14 cellular contexts compared by ENCODE assay signal in genomic region chr16:86680137-86680536, GRCh38.
DNase-seq lines count a peak whose midpoint lies in the region; ATAC-seq, FAIRE-seq and TF ChIP-seq lines count a peak whose summit lies in the region.
"Had no signal": no experiment of that assay in that cellular context is flagged by ENCODE, and none has a peak within 500 bp of the region (broad histone marks: within the 10 kb centered on the region; RNA-seq: fewer than 3 reads in every experiment).

No MANE protein-coding gene starts in this region.

- no peak for TF ChIP-seq CTCF in bronchial epithelial cell (IDR thresholded peaks at IDR 0.05; ENCODE audit: insufficient read depth, low read length, severe bottlenecking)
- peak in 1 of 2 experiments; percentile 14 for TF ChIP-seq CTCF in tibial artery (IDR thresholded peaks at IDR 0.05)

- FAIRE-seq in bronchial epithelial cell (lab: Jason Lieb, UNC), result no peak

- H3K4me1 ChIP-seq in right cardiac atrium (ENCODE audit: control insufficient read depth, insufficient read depth, low read length) (no peaks in the 10 kb centered on the region), tibial artery (peaks cover 0 to 54% (median 35%) of the 10 kb centered on the region in 4 donors)

- DNase-seq in HT1080 (ENCODE audit: low read depth) (peak; percentile 70), bronchial epithelial cell (ENCODE audit: low read depth) (peak; percentile 56), right cardiac atrium (peak in 2 of 3 donors; percentile 64 to 77), tibial artery (peak in 1 of 2 donors; percentile 57), NCI-H1436 (lab: John Stamatoyannopoulos, UW) (no peak), OCI-M2 (lab: John Stamatoyannopoulos, UW; ENCODE audit: unreplicated experiment) (no peak), 8988T (no peak), NCI-H510A treated with DMSO at 0.1 percent for 48 hours (lab: John Stamatoyannopoulos, UW) (no peak)
- DNase-seq: activated CD4-positive, alpha-beta T cell treated with anti-CD3 and anti-CD28 coated beads, Interleukin-2, amount 10 ng/mL, durations not matched to agents 24 days and 14 days; DND-41; effector CD8-positive, alpha-beta T cell; naive B cell; NCI-H526 had no signal

- H3K36me3 ChIP-seq in bronchial epithelial cell (ENCODE audit: control insufficient read depth, insufficient read depth, low read length), result no peaks in the 10 kb centered on the region
- no peaks in the 10 kb centered on the region for H3K36me3 ChIP-seq in tibial artery

- H3K9me3 ChIP-seq in right cardiac atrium (ENCODE audit: control insufficient read depth, low read length) (no peaks in the 10 kb centered on the region), tibial artery (no peaks in the 10 kb centered on the region)

- intact Hi-C loops in right cardiac atrium (cut with DNase I), result no loop called here
- intact Hi-C loops in tibial artery (cut with DNase I; ENCODE audit: low total_unique reads), result loop anchor here (2.0 kb wide), 1 partner anchor 99 kb away; no protein-coding TSS in a partner anchor

- H3K27me3 ChIP-seq in bronchial epithelial cell (ENCODE audit: control insufficient read depth, insufficient read depth, low read length) (peaks cover 1% of the 10 kb centered on the region), right cardiac atrium (ENCODE audit: control insufficient read depth, insufficient read depth) (no peaks in the 10 kb centered on the region), tibial artery (no peaks in the 10 kb centered on the region)

- no peak overlapping the region for H3K27ac ChIP-seq in right cardiac atrium (ENCODE audit: low read length)
- H3K27ac ChIP-seq in tibial artery, result peak overlapping the region; percentile 89
- H3K27ac ChIP-seq: SK-N-MC had no signal

- peak; percentile 58 to 76 for ATAC-seq in right cardiac atrium

- H3K4me3 ChIP-seq in bronchial epithelial cell (ENCODE audit: low read depth, low read length), result no peak overlapping the region
- H3K4me3 ChIP-seq in right cardiac atrium (ENCODE audit: low read length), result no peak overlapping the region
- H3K4me3 ChIP-seq in tibial artery, result peak overlapping the region in 1 of 2 donors; percentile 46
- H3K4me3 ChIP-seq: SK-N-MC had no signal

- 23% methylated on average over 4 of the region's 4 CpGs for WGBS in right cardiac atrium

Comparison
In these comparisons a context has a peak if more than half of its experiments do, and no peak if none do; other contexts are left out.
1. DNase-seq: peak in HT1080 (single experiment), bronchial epithelial cell (single experiment) and right cardiac atrium (2 of 3); none in NCI-H1436 (single experiment), OCI-M2 (single experiment), 8988T (single experiment) and NCI-H510A treated with DMSO at 0.1 percent for 48 hours (single experiment).